1 cellular context compared by ENCODE assay signal in the genomic region with DNA sequence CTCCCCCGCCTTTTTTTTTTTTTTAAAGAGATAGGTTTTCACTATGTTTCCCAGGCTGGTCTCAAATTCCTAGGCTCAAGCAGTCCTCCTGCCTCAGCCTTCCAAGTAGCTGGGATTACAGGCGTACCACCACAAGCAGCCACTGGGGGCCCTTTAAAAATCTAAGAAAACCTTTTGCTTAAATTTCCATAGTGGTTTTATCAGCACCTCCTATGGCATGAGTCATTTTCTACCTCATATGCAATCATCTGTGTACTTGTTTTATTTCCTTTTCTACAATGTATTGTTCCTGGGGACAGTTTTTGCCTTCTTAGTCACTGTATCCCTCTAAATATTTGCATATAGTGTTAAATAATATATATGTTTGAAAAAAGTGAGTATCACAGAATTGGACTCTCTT.
TF ChIP-seq lines count a peak whose summit lies in the region.

No MANE protein-coding gene starts in this region.

TF ChIP-seq in WTC11, 78 proteins besides CTCF, POLR2A, EP300 and RAD21 (continued from another document):
- TF ChIP-seq E2F5 (CRISPR knock-in tag; IDR thresholded peaks at IDR 0.05), result no peak
